Comparison of ENCODE assay signal across 8 cellular contexts in genomic region chr14:75249958-75250336, GRCh38. TPM values are rescaled to one million over a fixed set of nuclear protein-coding genes. Genes with fewer than 3 reads are reported as not detected.
A peak's percentile ranks its signal among the peaks of the same experiment; 100 is the strongest.
DNase-seq lines count a peak whose midpoint lies in the region; ATAC-seq and TF ChIP-seq lines count a peak whose summit lies in the region.
"Had no signal": no experiment of that assay in that cellular context is flagged by ENCODE, and none has a peak within 500 bp of the region (broad histone marks: within the 10 kb centered on the region; RNA-seq: fewer than 3 reads in every experiment).

No MANE protein-coding gene starts in this region.

- TF ChIP-seq POLR2A in Peyer's patch (IDR thresholded peaks at IDR 0.05), result no peak

- peak overlapping the region; percentile 24 to 67 (median 58) for H3K27ac ChIP-seq in Peyer's patch
- H3K27ac ChIP-seq: testis had no signal

- no peaks in the 10 kb centered on the region for H3K9me3 ChIP-seq in Peyer's patch
- H3K9me3 ChIP-seq: testis had no signal

- H3K9me3 Mint-ChIP-seq in naive thymus-derived CD8-positive, alpha-beta T cell, result no peaks in the 10 kb centered on the region

- no peaks in the 10 kb centered on the region for H3K36me3 ChIP-seq in Peyer's patch

- H3K4me3 Mint-ChIP-seq in naive thymus-derived CD8-positive, alpha-beta T cell, result peak overlapping the region; percentile 11 to 79 (median 67)

- no peaks in the 10 kb centered on the region for H3K36me3 Mint-ChIP-seq in naive thymus-derived CD8-positive, alpha-beta T cell

- peak overlapping the region; percentile 67 to 98 (median 92) for H3K27ac Mint-ChIP-seq in naive thymus-derived CD8-positive, alpha-beta T cell

- H3K27me3 Mint-ChIP-seq in naive thymus-derived CD8-positive, alpha-beta T cell, result no peaks in the 10 kb centered on the region

- DNase-seq in Peyer's patch (no peak), DMS79 treated with DMSO at 0.1 percent for 48 hours (lab: John Stamatoyannopoulos, UW) (no peak), UCSD-AML1 (lab: John Stamatoyannopoulos, UW; ENCODE audit: unreplicated experiment) (no peak)
- no peak for DNase-seq in naive thymus-derived CD8-positive, alpha-beta T cell
- DNase-seq: testis had no signal

- POLR2A ChIA-PET in naive thymus-derived CD8-positive, alpha-beta T cell (lab: Charles Lee), result interaction anchor here (1.1 to 3.9 kb wide), 3 partner anchors 9 to 74 kb away, joined by 4 to 28 read pairs (median 6); partner anchors contain the start of gene TMED10

- TF ChIP-seq CTCF in Peyer's patch (IDR thresholded peaks at IDR 0.05), result no peak

- H3K4me1 Mint-ChIP-seq in naive thymus-derived CD8-positive, alpha-beta T cell, result peaks cover 23 to 67% (median 64%) of the 10 kb centered on the region in 4 donors

- no peaks in the 10 kb centered on the region for H3K27me3 ChIP-seq in Peyer's patch
- H3K27me3 ChIP-seq: testis had no signal

- H3K4me3 ChIP-seq in Peyer's patch, result no peak overlapping the region
- H3K4me3 ChIP-seq: testis had no signal

- ATAC-seq in GM18907 (IDR thresholded peaks at IDR 0.05; ENCODE audit: unreplicated experiment), result peak; percentile 26
- ATAC-seq in HG02678 (IDR thresholded peaks at IDR 0.05; ENCODE audit: unreplicated experiment), result peak; percentile 24
- no peak for ATAC-seq in naive thymus-derived CD8-positive, alpha-beta T cell
- no peak for ATAC-seq in HG03039 (IDR thresholded peaks at IDR 0.05; ENCODE audit: unreplicated experiment)

- H3K4me1 ChIP-seq in Peyer's patch, result peaks cover 0 to 11% (median 6%) of the 10 kb centered on the region in 4 donors

RNA-seq across cellular contexts. Expression of gene FOS, which starts 28.7 kb away (rescaled TPM):
- 1,000 to 10,000 TPM in 1 of 4 donors, 100 to 1,000 TPM in 3; 267 to 2,466 (median 503) TPM for total RNA-seq in Peyer's patch
- total RNA-seq in naive thymus-derived CD8-positive, alpha-beta T cell, result 1 to 10 TPM; 9.4 to 9.6 TPM
- polyA plus RNA-seq in naive thymus-derived CD8-positive, alpha-beta T cell, result 100 to 1,000 TPM in 2 of 3 donors, 10 to 100 TPM in 1; 80.3 to 510 (median 252) TPM

Comparison
In these comparisons a context has a peak if more than half of its experiments do, and no peak if none do; other contexts are left out.
1. ATAC-seq: peak in GM18907 (single experiment) and HG02678 (single experiment); none in naive thymus-derived CD8-positive, alpha-beta T cell (0 of 2) and HG03039 (single experiment).
2. RNA of gene FOS, which starts 28.7 kb away (total RNA-seq): 267 to 2,466 TPM in Peyer's patch; 9.4 to 9.6 TPM in naive thymus-derived CD8-positive, alpha-beta T cell; every median in the first group is over 10 times any median in the second.